1 cellular context compared by ENCODE assay signal in genomic region chr14:103547455-103547940, GRCh38.
TF ChIP-seq lines count a peak whose summit lies in the region.

No MANE protein-coding gene starts in this region.

TF ChIP-seq in SK-N-SH treated with all-trans-retinoic acid at 6 μM for 48 hours, 23 proteins besides CTCF, POLR2A, EP300 and RAD21 (continued from another document):
- TF ChIP-seq POU6F1 (CRISPR knock-in tag; IDR thresholded peaks at IDR 0.05; ENCODE audit: borderline replicate concordance, low read depth) (no peak), RARB (CRISPR knock-in tag; IDR thresholded peaks at IDR 0.05) (no peak), ZC3H10 (CRISPR knock-in tag; IDR thresholded peaks at IDR 0.05) (no peak), TSHZ2 (CRISPR knock-in tag; IDR thresholded peaks at IDR 0.05) (no peak), ISL1 (CRISPR knock-in tag; IDR thresholded peaks at IDR 0.05) (no peak), OSR1 (CRISPR knock-in tag; IDR thresholded peaks at IDR 0.05) (no peak), PPARA (CRISPR knock-in tag; IDR thresholded peaks at IDR 0.05; ENCODE audit: borderline replicate concordance) (no peak), GLIS3 (CRISPR knock-in tag; IDR thresholded peaks at IDR 0.05) (no peak), TOX (CRISPR knock-in tag; IDR thresholded peaks at IDR 0.05; ENCODE audit: borderline replicate concordance) (no peak)
